In the genomic region with DNA sequence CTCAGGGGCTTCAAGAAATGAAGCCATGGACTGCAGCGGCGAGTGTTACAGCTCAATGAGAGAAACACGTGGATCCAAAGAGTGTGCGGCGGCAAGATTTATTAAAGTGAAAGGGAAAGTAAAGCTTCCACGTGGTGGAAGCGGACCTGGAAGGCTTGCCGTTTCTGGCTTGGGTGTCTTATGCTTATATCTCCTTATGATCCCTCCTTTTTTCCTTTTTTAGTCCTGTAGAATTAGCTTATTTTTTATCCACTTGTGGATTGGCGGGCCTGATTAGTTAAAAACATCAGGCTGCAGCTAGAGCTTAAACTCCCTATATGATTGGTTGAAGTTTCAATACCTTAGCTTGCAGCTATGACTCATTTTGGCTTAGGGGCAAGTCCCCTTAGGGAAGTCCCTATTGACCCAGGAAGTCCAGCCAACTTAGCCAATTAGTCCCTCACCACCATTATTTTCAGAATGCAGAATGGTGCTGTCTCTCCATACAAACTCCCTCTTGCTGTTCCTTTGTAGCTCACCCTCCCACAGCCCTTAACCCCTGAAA, we compare ENCODE assay signal across 10 cellular contexts. TPM values are rescaled to one million over a fixed set of nuclear protein-coding genes. Genes with fewer than 3 reads are reported as not detected.
A peak's percentile ranks its signal among the peaks of the same experiment; 100 is the strongest.
DNase-seq lines count a peak whose midpoint lies in the region; ATAC-seq and TF ChIP-seq lines count a peak whose summit lies in the region.
"Had no signal": no experiment of that assay in that cellular context is flagged by ENCODE, and none has a peak within 500 bp of the region (broad histone marks: within the 10 kb centered on the region; RNA-seq: fewer than 3 reads in every experiment).

No MANE protein-coding gene starts in this region.

- TF ChIP-seq CTCF in esophagus muscularis mucosa (IDR thresholded peaks at IDR 0.05) (no peak), lower leg skin (IDR thresholded peaks at IDR 0.05) (no peak)

- no peaks in the 10 kb centered on the region for H3K9me3 ChIP-seq in esophagus muscularis mucosa

- H3K4me3 Mint-ChIP-seq in activated T-cell treated with anti-CD3 and anti-CD28 coated beads, Interleukin-2, amount 50 U/mL, for 24 hours = peak overlapping the region; percentile 45
- H3K4me3 Mint-ChIP-seq in stimulated activated naive B cell treated with anti-CD40 and anti-IgM and Interleukin-4, amounts not matched to agents 10 μg/mL and 1 μg/mL and 100 μg/mL, for 72 hours = peak overlapping the region; percentile 46 to 72

- TF ChIP-seq POLR2A in esophagus muscularis mucosa (IDR thresholded peaks at IDR 0.05; ENCODE audit: low read depth) (no peak), lower leg skin (IDR thresholded peaks at IDR 0.05) (no peak)

- TF ChIP-seq EP300 in esophagus muscularis mucosa (IDR thresholded peaks at IDR 0.05) = no peak

- H3K36me3 Mint-ChIP-seq in activated T-cell treated with anti-CD3 and anti-CD28 coated beads, Interleukin-2, amount 50 U/mL, for 24 hours (ENCODE audit: low read depth) = no peaks in the 10 kb centered on the region
- H3K36me3 Mint-ChIP-seq in stimulated activated naive B cell treated with anti-CD40 and anti-IgM and Interleukin-4, amounts not matched to agents 10 μg/mL and 1 μg/mL and 100 μg/mL, for 72 hours = no peaks in the 10 kb centered on the region

- peak overlapping the region in 3 of 4 donors; percentile 12 to 33 (median 33) for H3K4me3 ChIP-seq in esophagus muscularis mucosa
- no peak overlapping the region for H3K4me3 ChIP-seq in lower leg skin (ENCODE audit: low read depth, poor library complexity, severe bottlenecking)

- WGBS in esophagus muscularis mucosa = 51% methylated on average over 9 of the region's 9 CpGs
- 45 to 75% methylated on average over 9 of the region's 9 CpGs for WGBS in lower leg skin, 2 donors

- no peak overlapping the region for H3K27ac ChIP-seq in esophagus muscularis mucosa (replicated peaks in 1 of 4)

- no peaks in the 10 kb centered on the region for H3K27me3 ChIP-seq in esophagus muscularis mucosa

- ATAC-seq in stimulated activated naive B cell treated with anti-CD40 and anti-IgM and Interleukin-4, amounts not matched to agents 10 μg/mL and 1 μg/mL and 100 μg/mL, for 72 hours (replicated peaks) = peak; percentile 51 to 52
- ATAC-seq in GM18868 (IDR thresholded peaks at IDR 0.05; ENCODE audit: unreplicated experiment) = no peak
- ATAC-seq: esophagus mucosa had no signal

- no peaks in the 10 kb centered on the region for H3K9me3 Mint-ChIP-seq in activated T-cell treated with anti-CD3 and anti-CD28 coated beads, Interleukin-2, amount 50 U/mL, for 24 hours
- peaks cover 0 to 2% of the 10 kb centered on the region in 2 donors for H3K9me3 Mint-ChIP-seq in stimulated activated naive B cell treated with anti-CD40 and anti-IgM and Interleukin-4, amounts not matched to agents 10 μg/mL and 1 μg/mL and 100 μg/mL, for 72 hours

- DNase-seq in activated T-cell treated with anti-CD3 and anti-CD28 coated beads, Interleukin-2, amount 50 U/mL, for 24 hours = no peak
- DNase-seq in activated T-cell treated with anti-CD3 and anti-CD28 coated beads for 4 hours = no peak
- DNase-seq in LHCN-M2 (ENCODE audit: low read depth) = peak; percentile 78
- no peak for DNase-seq in esophagus muscularis mucosa (ENCODE audit: extremely low spot score)
- DNase-seq in stimulated activated naive B cell treated with anti-CD40 and anti-IgM and Interleukin-4, amounts not matched to agents 10 μg/mL and 1 μg/mL and 100 μg/mL, for 72 hours = peak; percentile 11
- no peak for DNase-seq in dedifferentiated amniotic fluid mesenchymal stem cell (ENCODE audit: extremely low spot score)
- no peak for DNase-seq in lower leg skin (ENCODE audit: low spot score in 2 of 2)

- no peaks in the 10 kb centered on the region for H3K36me3 ChIP-seq in esophagus muscularis mucosa

- H3K4me1 ChIP-seq in esophagus muscularis mucosa = no peaks in the 10 kb centered on the region

- intact Hi-C loops in esophagus muscularis mucosa (cut with DNase I) = no loop called here
- intact Hi-C loops in lower leg skin (cut with DNase I; ENCODE audit: low total_unique reads) = no loop called here

- peaks cover 20% of the 10 kb centered on the region for H3K4me1 Mint-ChIP-seq in activated T-cell treated with anti-CD3 and anti-CD28 coated beads, Interleukin-2, amount 50 U/mL, for 24 hours (ENCODE audit: low read depth)
- peaks cover 4 to 13% of the 10 kb centered on the region in 2 donors for H3K4me1 Mint-ChIP-seq in stimulated activated naive B cell treated with anti-CD40 and anti-IgM and Interleukin-4, amounts not matched to agents 10 μg/mL and 1 μg/mL and 100 μg/mL, for 72 hours

- H3K27ac Mint-ChIP-seq in activated T-cell treated with anti-CD3 and anti-CD28 coated beads, Interleukin-2, amount 50 U/mL, for 24 hours = peak overlapping the region; percentile 80
- H3K27ac Mint-ChIP-seq in stimulated activated naive B cell treated with anti-CD40 and anti-IgM and Interleukin-4, amounts not matched to agents 10 μg/mL and 1 μg/mL and 100 μg/mL, for 72 hours = peak overlapping the region; percentile 70

- H3K27me3 Mint-ChIP-seq in activated T-cell treated with anti-CD3 and anti-CD28 coated beads, Interleukin-2, amount 50 U/mL, for 24 hours = no peaks in the 10 kb centered on the region
- H3K27me3 Mint-ChIP-seq in stimulated activated naive B cell treated with anti-CD40 and anti-IgM and Interleukin-4, amounts not matched to agents 10 μg/mL and 1 μg/mL and 100 μg/mL, for 72 hours = peaks cover 0 to 4% of the 10 kb centered on the region in 2 donors

RNA-seq across cellular contexts. Expression of a gene that starts 11.6 kb away (rescaled TPM):
- 45.6 and 55.7 TPM in 2 replicates for total RNA-seq in LHCN-M2 (2014; rRNA removed)
- 28.6 TPM for polyA plus RNA-seq in LHCN-M2 (2012)
- total RNA-seq in esophagus muscularis mucosa = 10 to 100 TPM; 11.2 to 25.5 (median 21.6) TPM
- total RNA-seq in lower leg skin = 10 to 100 TPM; 21.3 to 33.1 (median 28.8) TPM
- total RNA-seq: T-helper 2 cell treated with Interferon-gamma antibody and Interleukin-4, amounts not matched to agents 100 ng/mL and 5 ng/mL, for 36 hours had no signal

Comparison
In these comparisons a context has a peak if more than half of its experiments do, and no peak if none do; other contexts are left out.
1. DNase-seq: peak in LHCN-M2 (single experiment) and stimulated activated naive B cell treated with anti-CD40 and anti-IgM and Interleukin-4, amounts not matched to agents 10 μg/mL and 1 μg/mL and 100 μg/mL, for 72 hours (single experiment); none in activated T-cell treated with anti-CD3 and anti-CD28 coated beads, Interleukin-2, amount 50 U/mL, for 24 hours (single experiment), activated T-cell treated with anti-CD3 and anti-CD28 coated beads for 4 hours (single experiment), esophagus muscularis mucosa (single experiment), dedifferentiated amniotic fluid mesenchymal stem cell (single experiment) and lower leg skin (0 of 2).